In the genomic region with DNA sequence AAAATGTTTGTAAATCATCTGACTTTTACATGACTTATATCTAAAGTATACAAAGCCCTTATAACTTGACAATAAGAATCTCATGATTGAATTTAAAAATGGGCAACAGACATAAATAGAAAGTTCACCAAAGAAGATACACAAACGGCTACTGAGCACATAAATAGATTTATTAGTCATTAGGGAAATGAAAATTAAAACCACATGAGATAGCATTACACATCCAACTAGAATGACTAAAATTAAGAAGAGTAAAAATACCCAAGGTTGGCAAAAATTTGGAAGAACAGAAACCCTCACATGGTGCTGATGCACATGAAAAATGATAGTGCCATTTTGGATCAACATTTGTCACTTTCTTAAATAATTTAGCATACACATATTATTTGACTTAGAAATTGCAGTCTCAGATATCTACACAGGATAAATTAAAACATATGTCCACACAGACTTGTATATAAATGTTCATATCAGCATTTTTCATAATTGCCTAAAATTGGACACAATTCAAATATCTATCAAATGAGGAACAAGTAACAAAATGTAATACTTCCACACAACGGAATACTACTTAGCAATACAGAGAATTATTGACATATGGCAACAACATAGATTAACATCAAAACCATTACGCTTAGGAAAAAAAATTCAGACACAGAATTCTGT, we compare ENCODE assay signal across 1 cellular context.
A peak's percentile ranks its signal among the peaks of the same experiment; 100 is the strongest.
TF ChIP-seq lines count a peak whose summit lies in the region.

No MANE protein-coding gene starts in this region.

TF ChIP-seq in GM12878, 131 proteins besides CTCF, POLR2A, EP300 and RAD21 (continued from another document):
- TF ChIP-seq ATF3 (IDR thresholded peaks at IDR 0.05; ENCODE audit: borderline replicate concordance, extremely low read depth, low read depth, low read length) (no peak), BMI1 (IDR thresholded peaks at IDR 0.05; ENCODE audit: borderline replicate concordance) (no peak), MTA3 (IDR thresholded peaks at IDR 0.05; ENCODE audit: borderline replicate concordance, low read length) (peak; percentile 85; the same call in 1 of the 2 replicates), CREM (IDR thresholded peaks at IDR 0.05; ENCODE audit: low read depth) (peak; percentile 81), SPI1 (IDR thresholded peaks at IDR 0.05; ENCODE audit: borderline replicate concordance, insufficient read depth, low read depth, low read length) (no peak), RUNX3 (IDR thresholded peaks at IDR 0.05; ENCODE audit: low read length) (peak; percentile 97), PML (IDR thresholded peaks at IDR 0.05; ENCODE audit: low read length) (peak; percentile 57), CBFB (IDR thresholded peaks at IDR 0.05; ENCODE audit: low read depth) (peak; percentile 71), ATF2 (IDR thresholded peaks at IDR 0.05; ENCODE audit: low read length) (peak; percentile 93), GABPA (IDR thresholded peaks at IDR 0.05; ENCODE audit: low read depth) (peak; percentile 64; the same call in 1 of the 2 replicates), ZNF274 (IDR thresholded peaks at IDR 0.05; ENCODE audit: insufficient read depth, insufficient read length) (no peak), JUNB (IDR thresholded peaks at IDR 0.05) (peak; percentile 97), CBX3 (IDR thresholded peaks at IDR 0.05; ENCODE audit: borderline replicate concordance, low read depth) (no peak), MEF2A (IDR thresholded peaks at IDR 0.05; ENCODE audit: insufficient read depth, low read depth, low read length) (peak; percentile 100), BCL11A (IDR thresholded peaks at IDR 0.05; ENCODE audit: low read depth, low read length) (peak; percentile 62; the same call in 1 of the 2 replicates), CBX5 (IDR thresholded peaks at IDR 0.05; ENCODE audit: low read depth) (peak; percentile 77; the same call in 1 of the 2 replicates), POLR2AphosphoS2 (IDR thresholded peaks at IDR 0.05; ENCODE audit: low read depth, low read length) (no peak), FOXM1 (IDR thresholded peaks at IDR 0.05; ENCODE audit: low read depth, low read length) (peak; percentile 91; the same call in 1 of the 2 replicates), BCL3 (IDR thresholded peaks at IDR 0.05; ENCODE audit: borderline replicate concordance, insufficient read depth, low read depth, low read length, poor library complexity, severe bottlenecking) (peak; percentile 57), MEF2B (IDR thresholded peaks at IDR 0.05; ENCODE audit: partially characterized antibody, poor library complexity, severe bottlenecking) (peak; percentile 19)
- TF ChIP-seq, protein P1, sequence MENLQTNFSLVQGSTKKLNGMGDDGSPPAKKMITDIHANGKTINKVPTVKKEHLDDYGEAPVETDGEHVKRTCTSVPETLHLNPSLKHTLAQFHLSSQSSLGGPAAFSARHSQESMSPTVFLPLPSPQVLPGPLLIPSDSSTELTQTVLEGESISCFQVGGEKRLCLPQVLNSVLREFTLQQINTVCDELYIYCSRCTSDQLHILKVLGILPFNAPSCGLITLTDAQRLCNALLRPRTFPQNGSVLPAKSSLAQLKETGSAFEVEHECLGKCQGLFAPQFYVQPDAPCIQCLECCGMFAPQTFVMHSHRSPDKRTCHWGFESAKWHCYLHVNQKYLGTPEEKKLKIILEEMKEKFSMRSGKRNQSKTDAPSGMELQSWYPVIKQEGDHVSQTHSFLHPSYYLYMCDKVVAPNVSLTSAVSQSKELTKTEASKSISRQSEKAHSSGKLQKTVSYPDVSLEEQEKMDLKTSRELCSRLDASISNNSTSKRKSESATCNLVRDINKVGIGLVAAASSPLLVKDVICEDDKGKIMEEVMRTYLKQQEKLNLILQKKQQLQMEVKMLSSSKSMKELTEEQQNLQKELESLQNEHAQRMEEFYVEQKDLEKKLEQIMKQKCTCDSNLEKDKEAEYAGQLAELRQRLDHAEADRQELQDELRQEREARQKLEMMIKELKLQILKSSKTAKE (IDR thresholded peaks at IDR 0.05; ENCODE audit: low read depth, poor library complexity, severe bottlenecking): no peak
